Comparison of ENCODE assay signal across 8 cellular contexts in the genomic region with DNA sequence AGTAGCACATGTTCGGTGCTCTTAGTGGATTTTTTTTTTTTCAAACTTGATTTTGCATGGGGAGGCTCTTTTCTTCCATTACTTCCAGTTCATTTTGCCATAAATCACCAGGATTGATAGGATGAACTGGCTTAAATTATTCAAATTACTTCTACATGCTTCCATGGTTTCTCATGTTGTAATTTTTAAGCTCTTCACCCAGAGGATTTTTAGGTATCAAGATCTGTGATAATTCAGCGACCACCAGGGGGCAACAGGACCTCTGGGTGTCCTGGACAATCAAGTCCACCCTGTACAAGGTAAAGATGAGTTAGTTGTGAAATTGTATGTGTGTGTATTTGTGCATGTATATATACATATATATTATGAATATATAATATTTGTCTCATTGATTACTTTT. TPM values are rescaled to one million over a fixed set of nuclear protein-coding genes. Genes with fewer than 3 reads are reported as not detected.
A peak's percentile ranks its signal among the peaks of the same experiment; 100 is the strongest.
DNase-seq lines count a peak whose midpoint lies in the region; ATAC-seq and TF ChIP-seq lines count a peak whose summit lies in the region.

No MANE protein-coding gene starts in this region.

- H3K4me3 ChIP-seq in OCI-LY3 (ENCODE audit: low read length) (no peak overlapping the region), esophagus muscularis mucosa (no peak overlapping the region)

- no peak overlapping the region for H3K27ac ChIP-seq in OCI-LY3 (ENCODE audit: low read length)
- H3K27ac ChIP-seq in esophagus muscularis mucosa (replicated peaks in 1 of 4): peak overlapping the region in 3 of 4 donors; percentile 73 to 86 (median 81)

- no peaks in the 10 kb centered on the region for H4K20me1 ChIP-seq in OCI-LY3 (ENCODE audit: insufficient read depth, low read length)

- DNase-seq in NCI-H2107 treated with DMSO at 0.1 percent for 48 hours (lab: John Stamatoyannopoulos, UW; ENCODE audit: unreplicated experiment) (peak; percentile 29), NCI-H2107 (lab: John Stamatoyannopoulos, UW) (no peak), KBM-7 (peak; percentile 60), esophagus muscularis mucosa (ENCODE audit: extremely low spot score) (no peak)
- DNase-seq in stimulated activated CD8-positive, alpha-beta memory T cell treated with anti-CD3 and anti-CD28 coated beads, Interleukin-4, amount 100 ng/mL, for 48 hours: peak; percentile 47
- DNase-seq in effector CD4-positive, alpha-beta T cell: no peak

- H3K79me2 ChIP-seq in OCI-LY3 (ENCODE audit: low read length): no peaks in the 10 kb centered on the region

- TF ChIP-seq CTCF in OCI-LY3 (IDR thresholded peaks at IDR 0.05; ENCODE audit: low read depth, low read length) (peak; percentile 43), esophagus muscularis mucosa (IDR thresholded peaks at IDR 0.05) (peak; percentile 59 to 67 (median 65))

- no peaks in the 10 kb centered on the region for H3K27me3 ChIP-seq in OCI-LY3 (ENCODE audit: low read depth, low read length)
- H3K27me3 ChIP-seq in esophagus muscularis mucosa: no peaks in the 10 kb centered on the region

- H3K4me1 ChIP-seq in OCI-LY3 (ENCODE audit: low read length) (peaks cover 4% of the 10 kb centered on the region), esophagus muscularis mucosa (peaks cover 8 to 28% (median 21%) of the 10 kb centered on the region in 4 donors)

- H3K36me3 ChIP-seq in OCI-LY3 (replicated peaks; ENCODE audit: low read depth, low read length): no peaks in the 10 kb centered on the region
- H3K36me3 ChIP-seq in esophagus muscularis mucosa: no peaks in the 10 kb centered on the region

- no peak for TF ChIP-seq EP300 in esophagus muscularis mucosa (IDR thresholded peaks at IDR 0.05)

- H3K4me2 ChIP-seq in OCI-LY3 (ENCODE audit: low read length): no peak overlapping the region

- no peak overlapping the region for H3K9ac ChIP-seq in OCI-LY3 (ENCODE audit: low read length)

- in situ Hi-C loops in KBM-7 (cut with MboI; ENCODE audit: low pct_unique_long_range_greater_than_20kb, low sequenced_read_pairs): no loop called here

- intact Hi-C loops in esophagus muscularis mucosa (cut with DNase I): loop anchor here (5.0 to 10.0 kb wide), 3 partner anchors 144 to 631 kb away; no protein-coding TSS in a partner anchor

- H3K9me3 ChIP-seq in OCI-LY3 (ENCODE audit: insufficient read depth, low read length): no peaks in the 10 kb centered on the region
- H3K9me3 ChIP-seq in esophagus muscularis mucosa: no peaks in the 10 kb centered on the region

- WGBS in esophagus muscularis mucosa: 55% methylated on average over 2 of the region's 2 CpGs

- TF ChIP-seq POLR2A in esophagus muscularis mucosa (IDR thresholded peaks at IDR 0.05; ENCODE audit: low read depth): no peak

- no peak for ATAC-seq in GM19023 (IDR thresholded peaks at IDR 0.05; ENCODE audit: unreplicated experiment)

- H2AFZ ChIP-seq in OCI-LY3 (ENCODE audit: low read depth, low read length): no peak overlapping the region

RNA-seq across cellular contexts. Expression of a gene that starts 4.2 kb away (rescaled TPM):
- total RNA-seq in esophagus muscularis mucosa: 100 to 1,000 TPM; 158 to 262 (median 219) TPM

Comparison
In these comparisons a context has a peak if more than half of its experiments do, and no peak if none do; other contexts are left out.
1. DNase-seq: peak in NCI-H2107 treated with DMSO at 0.1 percent for 48 hours (single experiment), KBM-7 (single experiment) and stimulated activated CD8-positive, alpha-beta memory T cell treated with anti-CD3 and anti-CD28 coated beads, Interleukin-4, amount 100 ng/mL, for 48 hours (single experiment); none in NCI-H2107 (single experiment), esophagus muscularis mucosa (single experiment) and effector CD4-positive, alpha-beta T cell (single experiment).